ENCODE assay signal across 19 cellular contexts in the genomic region with DNA sequence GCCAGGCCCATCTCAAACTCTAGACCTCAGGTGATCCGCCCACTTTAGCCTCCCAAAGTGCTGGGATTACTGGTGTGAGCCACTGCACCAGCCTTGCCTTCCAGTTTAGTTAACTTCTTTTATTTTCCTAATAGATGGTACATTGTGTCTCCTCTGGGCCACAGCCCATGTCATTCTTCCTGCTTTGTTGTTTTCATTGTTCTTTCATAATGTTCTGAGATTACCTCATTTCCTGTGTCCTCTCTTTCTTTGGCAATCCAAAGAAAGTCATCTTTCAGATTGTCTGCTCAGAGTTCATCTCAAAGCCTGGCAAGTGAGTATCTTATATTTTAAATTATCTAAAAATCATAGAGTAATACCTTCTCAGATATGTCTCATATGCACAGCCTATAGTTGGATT. TPM values are rescaled to one million over a fixed set of nuclear protein-coding genes. Genes with fewer than 3 reads are reported as not detected.
DNase-seq lines count a peak whose midpoint lies in the region; ATAC-seq lines count a peak whose summit lies in the region.
"Had no signal": no experiment of that assay in that cellular context is flagged by ENCODE, and none has a peak within 500 bp of the region (broad histone marks: within the 10 kb centered on the region; RNA-seq: fewer than 3 reads in every experiment).

A gene (plus strand): TSS at position 270 of the 400 bp plus-strand sequence. CDS start 3,346 bp downstream, outside the sequence.

- H3K4me3 Mint-ChIP-seq in T-helper 2 cell treated with Interferon-gamma antibody and Interleukin-4, amounts not matched to agents 5 μg/mL and 100 μg/mL, for 36 hours = no peak within 1 kb of the TSS
- H3K4me3 Mint-ChIP-seq in activated T-helper 2 cell treated with anti-CD3 and anti-CD28 coated beads, Interferon-gamma antibody, Interleukin-2, Interleukin-4, amounts not matched to agents 10 μg/mL and 5 μg/mL and 100 μg/mL, durations not matched to agents 14 hours and 24 hours and 36 hours (ENCODE audit: low read depth) = no peak within 1 kb of the TSS
- H3K4me3 Mint-ChIP-seq: activated T-cell treated with anti-CD3 and anti-CD28 coated beads, Interleukin-2, amount 50 U/mL, for 24 hours; brain; GM23338; stimulated activated naive B cell treated with anti-CD40 and anti-IgM and Interleukin-4, amounts not matched to agents 10 μg/mL and 1 μg/mL and 100 μg/mL, for 72 hours had no signal

- peak within 1 kb of the TSS; percentile 82 for H3K27ac Mint-ChIP-seq in T-helper 2 cell treated with Interferon-gamma antibody and Interleukin-4, amounts not matched to agents 5 μg/mL and 100 μg/mL, for 36 hours
- peak within 1 kb of the TSS; percentile 65 for H3K27ac Mint-ChIP-seq in activated T-helper 2 cell treated with anti-CD3 and anti-CD28 coated beads, Interferon-gamma antibody, Interleukin-2, Interleukin-4, amounts not matched to agents 10 μg/mL and 5 μg/mL and 100 μg/mL, durations not matched to agents 14 hours and 24 hours and 36 hours
- H3K27ac Mint-ChIP-seq: activated T-cell treated with anti-CD3 and anti-CD28 coated beads, Interleukin-2, amount 50 U/mL, for 24 hours; brain; stimulated activated naive B cell treated with anti-CD40 and anti-IgM and Interleukin-4, amounts not matched to agents 10 μg/mL and 1 μg/mL and 100 μg/mL, for 72 hours had no signal

- ATAC-seq in GM21576 (IDR thresholded peaks at IDR 0.05; ENCODE audit: unreplicated experiment) (no peak), HG02840 (IDR thresholded peaks at IDR 0.05; ENCODE audit: low FRiP score, unreplicated experiment) (no peak)
- ATAC-seq: GM23338, sciatic nerve had no signal

- intact Hi-C loops in activated T-helper 2 cell treated with anti-CD3 and anti-CD28 coated beads, Interferon-gamma antibody, Interleukin-2, Interleukin-4, amounts not matched to agents 10 μg/mL and 5 μg/mL and 100 μg/mL, durations not matched to agents 14 hours and 24 hours and 36 hours (cut with micrococcal nuclease) = no loop called here

- H3K36me3 Mint-ChIP-seq in T-helper 2 cell treated with Interferon-gamma antibody and Interleukin-4, amounts not matched to agents 5 μg/mL and 100 μg/mL, for 36 hours (ENCODE audit: low read depth) = peaks cover 2% of the 10 kb centered on the region
- H3K36me3 Mint-ChIP-seq in activated T-helper 2 cell treated with anti-CD3 and anti-CD28 coated beads, Interferon-gamma antibody, Interleukin-2, Interleukin-4, amounts not matched to agents 10 μg/mL and 5 μg/mL and 100 μg/mL, durations not matched to agents 14 hours and 24 hours and 36 hours (ENCODE audit: low read depth) = no peaks in the 10 kb centered on the region
- H3K36me3 Mint-ChIP-seq: brain; stimulated activated naive B cell treated with anti-CD40 and anti-IgM and Interleukin-4, amounts not matched to agents 10 μg/mL and 1 μg/mL and 100 μg/mL, for 72 hours had no signal

- H3K4me1 Mint-ChIP-seq in T-helper 2 cell treated with Interferon-gamma antibody and Interleukin-4, amounts not matched to agents 5 μg/mL and 100 μg/mL, for 36 hours (ENCODE audit: low read depth) = peaks cover 15% of the 10 kb centered on the region
- peaks cover 14% of the 10 kb centered on the region for H3K4me1 Mint-ChIP-seq in activated T-helper 2 cell treated with anti-CD3 and anti-CD28 coated beads, Interferon-gamma antibody, Interleukin-2, Interleukin-4, amounts not matched to agents 10 μg/mL and 5 μg/mL and 100 μg/mL, durations not matched to agents 14 hours and 24 hours and 36 hours (ENCODE audit: low read depth)
- H3K4me1 Mint-ChIP-seq: brain had no signal

- H3K9me3 Mint-ChIP-seq in T-helper 2 cell treated with Interferon-gamma antibody and Interleukin-4, amounts not matched to agents 5 μg/mL and 100 μg/mL, for 36 hours = peaks cover 5% of the 10 kb centered on the region
- H3K9me3 Mint-ChIP-seq in activated T-helper 2 cell treated with anti-CD3 and anti-CD28 coated beads, Interferon-gamma antibody, Interleukin-2, Interleukin-4, amounts not matched to agents 10 μg/mL and 5 μg/mL and 100 μg/mL, durations not matched to agents 14 hours and 24 hours and 36 hours = peaks cover 12% of the 10 kb centered on the region
- H3K9me3 Mint-ChIP-seq: GM23338; stimulated activated naive B cell treated with anti-CD40 and anti-IgM and Interleukin-4, amounts not matched to agents 10 μg/mL and 1 μg/mL and 100 μg/mL, for 72 hours had no signal

- H3K27me3 Mint-ChIP-seq in T-helper 2 cell treated with Interferon-gamma antibody and Interleukin-4, amounts not matched to agents 5 μg/mL and 100 μg/mL, for 36 hours (ENCODE audit: low read depth) = no peaks in the 10 kb centered on the region
- no peaks in the 10 kb centered on the region for H3K27me3 Mint-ChIP-seq in activated T-helper 2 cell treated with anti-CD3 and anti-CD28 coated beads, Interferon-gamma antibody, Interleukin-2, Interleukin-4, amounts not matched to agents 10 μg/mL and 5 μg/mL and 100 μg/mL, durations not matched to agents 14 hours and 24 hours and 36 hours (ENCODE audit: low read depth)
- H3K27me3 Mint-ChIP-seq: activated T-cell treated with anti-CD3 and anti-CD28 coated beads, Interleukin-2, amount 50 U/mL, for 24 hours had no signal

- DNase-seq in T-helper 2 cell treated with Interferon-gamma antibody and Interleukin-4, amounts not matched to agents 5 μg/mL and 100 μg/mL, for 36 hours (ENCODE audit: low spot score) = no peak
- DNase-seq in T-helper 2 cell (no peak), LHCN-M2 (ENCODE audit: low read depth) (peak; percentile 35), foreskin melanocyte (peak; percentile 17), superior temporal gyrus (ENCODE audit: extremely low spot score) (no peak)
- no peak for DNase-seq in activated T-helper 2 cell treated with anti-CD3 and anti-CD28 coated beads, Interferon-gamma antibody, Interleukin-2, Interleukin-4, amounts not matched to agents 10 μg/mL and 5 μg/mL and 100 μg/mL, durations not matched to agents 14 hours and 24 hours and 36 hours (ENCODE audit: low spot score)
- DNase-seq: activated T-cell treated with anti-CD3 and anti-CD28 coated beads, Interleukin-2, amount 50 U/mL, for 24 hours; effector CD8-positive, alpha-beta T cell; mesendoderm; NCI-H1105; NCI-H2171 treated with DMSO at 0.1 percent for 48 hours; SK-N-SH; stimulated activated naive B cell treated with anti-CD40 and anti-IgM and Interleukin-4, amounts not matched to agents 10 μg/mL and 1 μg/mL and 100 μg/mL, for 72 hours; WERI-Rb-1 had no signal

RNA-seq across cellular contexts. Expression of the gene that starts here (rescaled TPM):
- 0.69 and 2.6 TPM in 2 replicates for total RNA-seq in LHCN-M2 (2014; rRNA removed)
- polyA plus RNA-seq in LHCN-M2 (2012) = 0.55 TPM
- total RNA-seq in activated T-helper 2 cell treated with anti-CD3 and anti-CD28 coated beads, Interferon-gamma antibody, Interleukin-2, Interleukin-4, amounts not matched to agents 10 μg/mL and 5 μg/mL and 100 μg/mL, durations not matched to agents 14 hours and 24 hours and 36 hours = not detected in 2 replicates
- total RNA-seq: GM23338 had no signal
- polyA plus RNA-seq: GM23338, SK-N-SH had no signal

Comparison
In these comparisons a context has a peak if more than half of its experiments do, and no peak if none do; other contexts are left out.
1. DNase-seq: peak in LHCN-M2 (single experiment) and foreskin melanocyte (single experiment); none in T-helper 2 cell treated with Interferon-gamma antibody and Interleukin-4, amounts not matched to agents 5 μg/mL and 100 μg/mL, for 36 hours (single experiment), T-helper 2 cell (0 of 5), activated T-helper 2 cell treated with anti-CD3 and anti-CD28 coated beads, Interferon-gamma antibody, Interleukin-2, Interleukin-4, amounts not matched to agents 10 μg/mL and 5 μg/mL and 100 μg/mL, durations not matched to agents 14 hours and 24 hours and 36 hours (single experiment) and superior temporal gyrus (single experiment).